Comparison of ENCODE assay signal across 2 cellular contexts in genomic region chr7:121313793-121314676, GRCh38.
TF ChIP-seq lines count a peak whose summit lies in the region.

No MANE protein-coding gene starts in this region.

TF ChIP-seq in HEK293, 187 proteins besides CTCF, POLR2A, EP300 and RAD21 (continued from another document and continues in another):
- no peak for TF ChIP-seq ZNF514 (tag by site-specific recombination; IDR thresholded peaks at IDR 0.05)
- TF ChIP-seq KLF8 (tag by site-specific recombination; IDR thresholded peaks at IDR 0.05) = peak; percentile 50
- TF ChIP-seq ZNF560 (tag by site-specific recombination; IDR thresholded peaks at IDR 0.05; ENCODE audit: borderline replicate concordance) = no peak
- TF ChIP-seq OSR2 (tag by site-specific recombination; IDR thresholded peaks at IDR 0.05) = peak; percentile 91
- peak; percentile 20; the same call in 1 of the 2 replicates for TF ChIP-seq ZBTB20 (tag by site-specific recombination; IDR thresholded peaks at IDR 0.05)
- no peak for TF ChIP-seq ZBTB7A (tag by site-specific recombination; IDR thresholded peaks at IDR 0.05; ENCODE audit: low read depth)
- no peak for TF ChIP-seq ZNF169 (tag by site-specific recombination; IDR thresholded peaks at IDR 0.05)
- TF ChIP-seq GFI1B (tag by site-specific recombination; IDR thresholded peaks at IDR 0.05) = peak; percentile 53; the same call in 1 of the 2 replicates
- TF ChIP-seq ZNF23 (tag by site-specific recombination; IDR thresholded peaks at IDR 0.05; ENCODE audit: borderline replicate concordance) = no peak
- TF ChIP-seq ZNF404 (tag by site-specific recombination; IDR thresholded peaks at IDR 0.05) = no peak
- TF ChIP-seq ZNF707 (tag by site-specific recombination; IDR thresholded peaks at IDR 0.05) = no peak
- peak; percentile 76 for TF ChIP-seq ZNF24 (tag by site-specific recombination; IDR thresholded peaks at IDR 0.05)
- no peak for TF ChIP-seq ZNF221 (tag by site-specific recombination; IDR thresholded peaks at IDR 0.05; ENCODE audit: borderline replicate concordance)
- TF ChIP-seq ZNF548 (tag by site-specific recombination; IDR thresholded peaks at IDR 0.05) = no peak
- no peak for TF ChIP-seq ZSCAN5A (tag by site-specific recombination; IDR thresholded peaks at IDR 0.05)
- TF ChIP-seq ZNF211 (tag by site-specific recombination; IDR thresholded peaks at IDR 0.05; ENCODE audit: low read depth) = no peak
- TF ChIP-seq ZNF549 (tag by site-specific recombination; IDR thresholded peaks at IDR 0.05) = no peak
- TF ChIP-seq ZNF623 (tag by site-specific recombination; IDR thresholded peaks at IDR 0.05) = no peak
- TF ChIP-seq ZNF473 (tag by site-specific recombination; IDR thresholded peaks at IDR 0.05) = no peak
- no peak for TF ChIP-seq ZNF571 (tag by site-specific recombination; IDR thresholded peaks at IDR 0.05)
- peak; percentile 79 for TF ChIP-seq KLF10 (tag by site-specific recombination; IDR thresholded peaks at IDR 0.05)
- TF ChIP-seq ZNF239 (tag by site-specific recombination; IDR thresholded peaks at IDR 0.05) = 0 out of 2 replicates have a peak, but pooled peaks have one; percentile 13
- TF ChIP-seq ZBTB1 (tag by site-specific recombination; IDR thresholded peaks at IDR 0.05) = no peak
- TF ChIP-seq ZNF302 (tag by site-specific recombination; IDR thresholded peaks at IDR 0.05; ENCODE audit: low read depth) = no peak
- no peak for TF ChIP-seq ZNF658 (tag by site-specific recombination; IDR thresholded peaks at IDR 0.05)
- TF ChIP-seq PRDM1 (tag by site-specific recombination; IDR thresholded peaks at IDR 0.05) = no peak
- no peak for TF ChIP-seq ZNF624 (tag by site-specific recombination; IDR thresholded peaks at IDR 0.05)
- TF ChIP-seq, protein P1, sequence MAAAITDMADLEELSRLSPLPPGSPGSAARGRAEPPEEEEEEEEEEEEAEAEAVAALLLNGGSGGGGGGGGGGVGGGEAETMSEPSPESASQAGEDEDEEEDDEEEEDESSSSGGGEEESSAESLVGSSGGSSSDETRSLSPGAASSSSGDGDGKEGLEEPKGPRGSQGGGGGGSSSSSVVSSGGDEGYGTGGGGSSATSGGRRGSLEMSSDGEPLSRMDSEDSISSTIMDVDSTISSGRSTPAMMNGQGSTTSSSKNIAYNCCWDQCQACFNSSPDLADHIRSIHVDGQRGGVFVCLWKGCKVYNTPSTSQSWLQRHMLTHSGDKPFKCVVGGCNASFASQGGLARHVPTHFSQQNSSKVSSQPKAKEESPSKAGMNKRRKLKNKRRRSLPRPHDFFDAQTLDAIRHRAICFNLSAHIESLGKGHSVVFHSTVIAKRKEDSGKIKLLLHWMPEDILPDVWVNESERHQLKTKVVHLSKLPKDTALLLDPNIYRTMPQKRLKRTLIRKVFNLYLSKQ (tag by site-specific recombination; IDR thresholded peaks at IDR 0.05; ENCODE audit: borderline replicate concordance) = no peak
- no peak for TF ChIP-seq KLF17 (tag by site-specific recombination; IDR thresholded peaks at IDR 0.05)
- no peak for TF ChIP-seq ZNF433 (tag by site-specific recombination; IDR thresholded peaks at IDR 0.05; ENCODE audit: low read depth)
- TF ChIP-seq ZBTB6 (tag by site-specific recombination; IDR thresholded peaks at IDR 0.05) = no peak
- no peak for TF ChIP-seq ZNF292 (tag by site-specific recombination; IDR thresholded peaks at IDR 0.05; ENCODE audit: borderline replicate concordance, low read depth)
- TF ChIP-seq ZNF10 (tag by site-specific recombination; IDR thresholded peaks at IDR 0.05) = peak; percentile 32

TF ChIP-seq in GM12878, 131 proteins besides CTCF, POLR2A, EP300 and RAD21 (continued from another document and continues in another):
- TF ChIP-seq ELK1 (IDR thresholded peaks at IDR 0.05; ENCODE audit: low read depth, low read length) (no peak), NR2F1 (conservative IDR thresholded peaks at IDR 0.05) (peak; percentile 76), ZSCAN29 (IDR thresholded peaks at IDR 0.05) (no peak), CUX1 (IDR thresholded peaks at IDR 0.05; ENCODE audit: insufficient replicate concordance, low read depth, low read length) (no peak), GABPA (IDR thresholded peaks at IDR 0.05; ENCODE audit: low read depth) (no peak), EED (IDR thresholded peaks at IDR 0.05; ENCODE audit: low read depth) (no peak), RUNX3 (IDR thresholded peaks at IDR 0.05; ENCODE audit: low read length) (peak; percentile 15; the same call in 1 of the 2 replicates), SREBF2 (IDR thresholded peaks at IDR 0.05; ENCODE audit: low read length) (no peak), E4F1 (IDR thresholded peaks at IDR 0.05; ENCODE audit: borderline replicate concordance, partially characterized antibody) (no peak), MTA2 (IDR thresholded peaks at IDR 0.05; ENCODE audit: low read depth) (peak; percentile 87), CREM (IDR thresholded peaks at IDR 0.05; ENCODE audit: low read depth) (no peak), FOXK2 (IDR thresholded peaks at IDR 0.05) (no peak), IKZF1 (conservative IDR thresholded peaks at IDR 0.05) (peak; percentile 73), PAX5 (IDR thresholded peaks at IDR 0.05; ENCODE audit: borderline replicate concordance, low read depth, low read length) (no peak), FOXM1 (IDR thresholded peaks at IDR 0.05; ENCODE audit: low read depth, low read length) (no peak), E2F8 (IDR thresholded peaks at IDR 0.05; ENCODE audit: low read depth, partially characterized antibody) (no peak), CBX3 (IDR thresholded peaks at IDR 0.05; ENCODE audit: borderline replicate concordance, low read depth) (no peak), ZNF622 (IDR thresholded peaks at IDR 0.05) (no peak), MEF2A (IDR thresholded peaks at IDR 0.05; ENCODE audit: insufficient read depth, low read depth, low read length) (no peak), POLR2AphosphoS2 (IDR thresholded peaks at IDR 0.05; ENCODE audit: low read depth, low read length) (no peak), ZNF24 (IDR thresholded peaks at IDR 0.05) (0 out of 2 replicates have a peak, but pooled peaks have one; percentile 27), HDGF (IDR thresholded peaks at IDR 0.05) (no peak), MYC (IDR thresholded peaks at IDR 0.05; ENCODE audit: insufficient read depth, insufficient read length, insufficient replicate concordance, low read length, severe bottlenecking) (no peak), CHD2 (IDR thresholded peaks at IDR 0.05; ENCODE audit: borderline replicate concordance, low read depth, low read length) (peak; percentile 43; the same call in 1 of the 2 replicates)
- TF ChIP-seq, protein P2, sequence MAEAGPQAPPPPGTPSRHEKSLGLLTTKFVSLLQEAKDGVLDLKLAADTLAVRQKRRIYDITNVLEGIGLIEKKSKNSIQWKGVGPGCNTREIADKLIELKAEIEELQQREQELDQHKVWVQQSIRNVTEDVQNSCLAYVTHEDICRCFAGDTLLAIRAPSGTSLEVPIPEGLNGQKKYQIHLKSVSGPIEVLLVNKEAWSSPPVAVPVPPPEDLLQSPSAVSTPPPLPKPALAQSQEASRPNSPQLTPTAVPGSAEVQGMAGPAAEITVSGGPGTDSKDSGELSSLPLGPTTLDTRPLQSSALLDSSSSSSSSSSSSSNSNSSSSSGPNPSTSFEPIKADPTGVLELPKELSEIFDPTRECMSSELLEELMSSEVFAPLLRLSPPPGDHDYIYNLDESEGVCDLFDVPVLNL (IDR thresholded peaks at IDR 0.05; ENCODE audit: low read depth, low read length) = no peak
- TF ChIP-seq, protein P3, sequence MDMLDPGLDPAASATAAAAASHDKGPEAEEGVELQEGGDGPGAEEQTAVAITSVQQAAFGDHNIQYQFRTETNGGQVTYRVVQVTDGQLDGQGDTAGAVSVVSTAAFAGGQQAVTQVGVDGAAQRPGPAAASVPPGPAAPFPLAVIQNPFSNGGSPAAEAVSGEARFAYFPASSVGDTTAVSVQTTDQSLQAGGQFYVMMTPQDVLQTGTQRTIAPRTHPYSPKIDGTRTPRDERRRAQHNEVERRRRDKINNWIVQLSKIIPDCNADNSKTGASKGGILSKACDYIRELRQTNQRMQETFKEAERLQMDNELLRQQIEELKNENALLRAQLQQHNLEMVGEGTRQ (IDR thresholded peaks at IDR 0.05; ENCODE audit: borderline replicate concordance, low read depth, low read length) = no peak
- TF ChIP-seq, protein P4, sequence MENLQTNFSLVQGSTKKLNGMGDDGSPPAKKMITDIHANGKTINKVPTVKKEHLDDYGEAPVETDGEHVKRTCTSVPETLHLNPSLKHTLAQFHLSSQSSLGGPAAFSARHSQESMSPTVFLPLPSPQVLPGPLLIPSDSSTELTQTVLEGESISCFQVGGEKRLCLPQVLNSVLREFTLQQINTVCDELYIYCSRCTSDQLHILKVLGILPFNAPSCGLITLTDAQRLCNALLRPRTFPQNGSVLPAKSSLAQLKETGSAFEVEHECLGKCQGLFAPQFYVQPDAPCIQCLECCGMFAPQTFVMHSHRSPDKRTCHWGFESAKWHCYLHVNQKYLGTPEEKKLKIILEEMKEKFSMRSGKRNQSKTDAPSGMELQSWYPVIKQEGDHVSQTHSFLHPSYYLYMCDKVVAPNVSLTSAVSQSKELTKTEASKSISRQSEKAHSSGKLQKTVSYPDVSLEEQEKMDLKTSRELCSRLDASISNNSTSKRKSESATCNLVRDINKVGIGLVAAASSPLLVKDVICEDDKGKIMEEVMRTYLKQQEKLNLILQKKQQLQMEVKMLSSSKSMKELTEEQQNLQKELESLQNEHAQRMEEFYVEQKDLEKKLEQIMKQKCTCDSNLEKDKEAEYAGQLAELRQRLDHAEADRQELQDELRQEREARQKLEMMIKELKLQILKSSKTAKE (IDR thresholded peaks at IDR 0.05; ENCODE audit: low read depth, poor library complexity, severe bottlenecking) = no peak
